In genomic region chr2:102581911-102582310, GRCh38 we compare ENCODE assay signal across 14 cellular contexts. TPM values are rescaled to one million over a fixed set of nuclear protein-coding genes. Genes with fewer than 3 reads are reported as not detected.
DNase-seq lines count a peak whose midpoint lies in the region; ATAC-seq and TF ChIP-seq lines count a peak whose summit lies in the region.
"Had no signal": no experiment of that assay in that cellular context is flagged by ENCODE, and none has a peak within 500 bp of the region (broad histone marks: within the 10 kb centered on the region; RNA-seq: fewer than 3 reads in every experiment).

No MANE protein-coding gene starts in this region.

- H3K27me3 ChIP-seq in adipocyte (replicated peaks; ENCODE audit: control insufficient read depth, insufficient read depth, low read length) (peaks cover 5% of the 10 kb centered on the region), osteoblast (ENCODE audit: insufficient read depth, low read length) (no peaks in the 10 kb centered on the region)

- H4K20me1 ChIP-seq in osteoblast (ENCODE audit: insufficient read depth, low read length): no peaks in the 10 kb centered on the region

- peak overlapping the region; percentile 34 for H3K4me2 ChIP-seq in osteoblast (ENCODE audit: insufficient read depth, low read length)

- TF ChIP-seq CTCF in GM13976 (IDR thresholded peaks at IDR 0.05; ENCODE audit: borderline replicate concordance, control extremely low read depth, extremely low read depth, insufficient read depth, missing control alignments) (no peak), osteoblast (IDR thresholded peaks at IDR 0.05; ENCODE audit: extremely low read depth, low read depth, low read length) (no peak), omental fat pad (IDR thresholded peaks at IDR 0.05) (no peak)

- DNase-seq in GM13976 (ENCODE audit: low spot score): peak; percentile 6
- peak; percentile 40 to 81 for DNase-seq in NOMO-1 (lab: John Stamatoyannopoulos, UW; ENCODE audit: unreplicated experiment in 2 of 2)
- no peak for DNase-seq in adipocyte (ENCODE audit: low read depth)
- no peak for DNase-seq in osteoblast (ENCODE audit: insufficient read length, low spot score, missing footprints)
- no peak for DNase-seq in omental fat pad (ENCODE audit: low spot score)
- DNase-seq in activated T-cell treated with anti-CD3 and anti-CD28 coated beads for 4 hours: no peak
- DNase-seq: activated CD8-positive, alpha-beta memory T cell treated with anti-CD3 and anti-CD28 coated beads, Interleukin-2, amount 50 U/mL, for 4 hours; activated naive CD4-positive, alpha-beta T cell treated with anti-CD3 and anti-CD28 coated beads, Interleukin-2, amount 50 U/mL, for 16 hours; DMS79; H7; IMR-90; NCI-H524; occipital lobe had no signal

- H3K79me2 ChIP-seq in osteoblast (ENCODE audit: insufficient read depth, low read length): no peaks in the 10 kb centered on the region

- H3K9me3 ChIP-seq in adipocyte (ENCODE audit: control insufficient read depth, low read length): no peaks in the 10 kb centered on the region
- H3K9me3 ChIP-seq in osteoblast (ENCODE audit: low read depth, low read length): no peaks in the 10 kb centered on the region

- ATAC-seq in omental fat pad (ENCODE audit: low FRiP score) (no peak), HG03095 (IDR thresholded peaks at IDR 0.05; ENCODE audit: unreplicated experiment) (no peak)

- H3K9ac ChIP-seq in adipocyte (ENCODE audit: low read length): no peak overlapping the region

- H3K4me1 ChIP-seq in adipocyte (ENCODE audit: control insufficient read depth, insufficient read depth, low read length) (peaks cover 4% of the 10 kb centered on the region), osteoblast (ENCODE audit: insufficient read depth, low read length) (no peaks in the 10 kb centered on the region)

- H3K4me3 ChIP-seq in adipocyte (ENCODE audit: low read length): peak overlapping the region; percentile 56
- H3K4me3 ChIP-seq in osteoblast (ENCODE audit: insufficient read depth, low read length): peak overlapping the region; percentile 11

- H3K27ac ChIP-seq in osteoblast (ENCODE audit: low read depth, low read length): no peak overlapping the region

- H3K36me3 ChIP-seq in adipocyte (ENCODE audit: control insufficient read depth, insufficient read depth, low read length, severe bottlenecking): no peaks in the 10 kb centered on the region
- H3K36me3 ChIP-seq in osteoblast (ENCODE audit: insufficient read depth, low read length): no peaks in the 10 kb centered on the region

- in situ Hi-C loops in GM13976 (cut with MboI; ENCODE audit: low sequenced_read_pairs, unreplicated experiment): no loop called here

- H2AFZ ChIP-seq in osteoblast (ENCODE audit: low read length): peak overlapping the region; percentile 7

RNA-seq across cellular contexts. Expression of gene SLC9A2, which starts 37.4 kb away (rescaled TPM):
- total RNA-seq in osteoblast: under 0.01 TPM in 2 replicates
- total RNA-seq in omental fat pad: under 1 TPM; 0.09 to 0.16 (median 0.12) TPM
- total RNA-seq: IMR-90 had no signal

Comparison
In these comparisons a context has a peak if more than half of its experiments do, and no peak if none do; other contexts are left out.
1. DNase-seq: peak in GM13976 (single experiment) and NOMO-1 (2 of 2); none in adipocyte (single experiment), osteoblast (single experiment), omental fat pad (single experiment) and activated T-cell treated with anti-CD3 and anti-CD28 coated beads for 4 hours (single experiment).